ENCODE assay signal across 8 cellular contexts in genomic region chr12:14774074-14774943, GRCh38. TPM values are rescaled to one million over a fixed set of nuclear protein-coding genes. Genes with fewer than 3 reads are reported as not detected.
A peak's percentile ranks its signal among the peaks of the same experiment; 100 is the strongest.
DNase-seq lines count a peak whose midpoint lies in the region; ATAC-seq and TF ChIP-seq lines count a peak whose summit lies in the region.

No MANE protein-coding gene starts in this region.

- intact Hi-C loops in mucosa of descending colon (cut with DNase I, micrococcal nuclease) = no loop called here

- TF ChIP-seq CTCF in mucosa of descending colon (IDR thresholded peaks at IDR 0.05) = no peak

- peak; percentile 99 for TF ChIP-seq POLR2A in erythroblast (IDR thresholded peaks at IDR 0.05; ENCODE audit: low read length)

- peaks cover 19% of the 10 kb centered on the region for H3K4me1 ChIP-seq in mucosa of descending colon (ENCODE audit: low read depth)

- peaks cover 2% of the 10 kb centered on the region for H3K9me3 ChIP-seq in mucosa of descending colon

- peak; percentile 83 for DNase-seq in NOMO-1 treated with dmso at 0.1 percent for 144 hours (lab: John Stamatoyannopoulos, UW; ENCODE audit: unreplicated experiment)
- DNase-seq in activated T-cell treated with anti-CD3 and anti-CD28 coated beads, Interleukin-2, amount 50 U/mL, for 1 hour = peak; percentile 82
- DNase-seq in erythroblast (lab: John Stamatoyannopoulos, UW) = peak; percentile 97
- DNase-seq in mucosa of descending colon = peak; percentile 95 to 98 (median 97)
- DNase-seq in stimulated activated CD8-positive, alpha-beta memory T cell treated with anti-CD3 and anti-CD28 coated beads, Interleukin-2, amount 100 ng/mL, for 48 hours (ENCODE audit: low read depth in 2 of 2) = peak; percentile 70 to 82
- DNase-seq in NCI-H748 treated with DMSO at 0.1 percent for 48 hours (lab: John Stamatoyannopoulos, UW) = no peak

- peak overlapping the region; percentile 67 for H3K4me3 ChIP-seq in mucosa of descending colon

- H3K36me3 ChIP-seq in mucosa of descending colon (ENCODE audit: low read depth) = no peaks in the 10 kb centered on the region

- ATAC-seq in GM18517 (IDR thresholded peaks at IDR 0.05; ENCODE audit: unreplicated experiment) (peak; percentile 56), HG02973 (IDR thresholded peaks at IDR 0.05; ENCODE audit: unreplicated experiment) (peak; percentile 57), mucosa of descending colon (peak; percentile 78)

RNA-seq across cellular contexts. Expression of gene WBP11, which starts 29.0 kb away (rescaled TPM):
- total RNA-seq in mucosa of descending colon = 10 to 100 TPM; 38.4 to 53.7 (median 48.3) TPM

RNA-seq across cellular contexts. Expression of gene C12orf60, which starts 29.2 kb away (rescaled TPM):
- under 1 TPM; 0.44 to 0.96 (median 0.46) TPM for total RNA-seq in mucosa of descending colon

RNA-seq across cellular contexts. Expression of gene SMCO3, which starts 39.7 kb away (rescaled TPM):
- not detected for total RNA-seq in mucosa of descending colon
